ENCODE assay signal across 2 cellular contexts in the genomic region with DNA sequence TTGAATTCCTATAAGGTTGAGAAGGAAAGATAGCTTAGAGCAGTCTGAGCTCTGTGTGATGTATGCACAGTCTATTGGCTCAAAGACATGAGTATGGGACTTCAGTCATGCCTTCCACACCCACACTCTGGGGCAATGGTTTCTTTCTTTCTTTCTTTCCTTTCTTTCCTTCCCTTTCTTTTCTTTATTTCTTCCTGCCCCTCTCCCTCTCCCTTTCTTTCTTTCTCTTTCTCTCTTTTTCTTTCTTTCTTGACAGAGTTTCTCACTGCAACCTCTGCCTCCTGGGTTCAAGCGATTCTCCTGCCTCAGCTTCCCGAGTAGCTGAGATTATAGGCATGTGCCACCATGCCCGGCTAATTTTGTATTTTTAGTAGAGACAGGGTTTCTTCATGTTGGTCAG.
TF ChIP-seq lines count a peak whose summit lies in the region.

No MANE protein-coding gene starts in this region.

TF ChIP-seq in HEK293, 187 proteins besides CTCF, POLR2A, EP300 and RAD21:
- TF ChIP-seq PRDM1 (tag by site-specific recombination; IDR thresholded peaks at IDR 0.05) (peak; percentile 88), ZNF366 (tag by site-specific recombination; conservative IDR thresholded peaks at IDR 0.05) (peak; percentile 43; the same call in 1 of the 2 replicates)

TF ChIP-seq in HepG2, 621 proteins besides CTCF, POLR2A, EP300 and RAD21:
- TF ChIP-seq ZNF121 (CRISPR knock-in tag; IDR thresholded peaks at IDR 0.05): peak; percentile 63
